In genomic region chr16:69732101-69732500, GRCh38 we compare ENCODE assay signal across 28 cellular contexts.
"Had no signal": no experiment of that assay in that cellular context is flagged by ENCODE, and none has a peak within 500 bp of the region (broad histone marks: within the 10 kb centered on the region; RNA-seq: fewer than 3 reads in every experiment).

No MANE protein-coding gene starts in this region.

- H3K27ac Mint-ChIP-seq: endodermal cell, immature natural killer cell had no signal

- FAIRE-seq: endometrium, kidney had no signal

- DNase-seq: cerebellar nuclear complex; dermis blood vessel endothelial cell; dorsolateral prefrontal cortex; effector CD8-positive, alpha-beta T cell; effector memory CD8-positive, alpha-beta T cell; endodermal cell; erythroblast; esophagus squamous epithelium; foreskin fibroblast; foreskin melanocyte; heart left ventricle; hypothalamus; immature natural killer cell; islet precursor cell; kidney; kidney glomerular epithelial cell; left lung; left ventricle myocardium superior; lower lobe of right lung; mesendoderm; midbrain had no signal

- H3K9me3 Mint-ChIP-seq: central memory CD8-positive, alpha-beta T cell; effector memory CD8-positive, alpha-beta T cell; endodermal cell; immature natural killer cell had no signal

- H3K27ac ChIP-seq: coronary artery, dorsolateral prefrontal cortex, epithelial cell of prostate, esophagus squamous epithelium, gastroesophageal sphincter, heart left ventricle, hepatocyte, left lung, lower lobe of right lung had no signal

- H3K36me3 ChIP-seq: esophagus squamous epithelium, gastroesophageal sphincter, heart left ventricle, left lung, lower lobe of right lung had no signal

- ATAC-seq: effector memory CD8-positive, alpha-beta T cell; esophagus mucosa; gastroesophageal sphincter; heart left ventricle; left lung; left ventricle myocardium superior; lower lobe of right lung had no signal

- H3K9me3 ChIP-seq: esophagus squamous epithelium, gastroesophageal sphincter, heart left ventricle, left lung, lower lobe of right lung had no signal

- H3K27me3 Mint-ChIP-seq: central memory CD8-positive, alpha-beta T cell; effector memory CD8-positive, alpha-beta T cell had no signal

- H3K4me3 ChIP-seq: coronary artery, dorsolateral prefrontal cortex, esophagus squamous epithelium, gastroesophageal sphincter, heart left ventricle, hepatocyte, left lung, lower lobe of right lung had no signal

- H3K4me2 ChIP-seq: hepatocyte had no signal

- H3K27me3 ChIP-seq: dorsolateral prefrontal cortex, esophagus squamous epithelium, gastroesophageal sphincter, heart left ventricle, hepatocyte, left lung had no signal

- H2AFZ ChIP-seq: hepatocyte had no signal

- H3K4me3 Mint-ChIP-seq: central memory CD8-positive, alpha-beta T cell; effector memory CD8-positive, alpha-beta T cell; endodermal cell; immature natural killer cell had no signal
